Comparison of ENCODE assay signal across 1 cellular context in the genomic region with DNA sequence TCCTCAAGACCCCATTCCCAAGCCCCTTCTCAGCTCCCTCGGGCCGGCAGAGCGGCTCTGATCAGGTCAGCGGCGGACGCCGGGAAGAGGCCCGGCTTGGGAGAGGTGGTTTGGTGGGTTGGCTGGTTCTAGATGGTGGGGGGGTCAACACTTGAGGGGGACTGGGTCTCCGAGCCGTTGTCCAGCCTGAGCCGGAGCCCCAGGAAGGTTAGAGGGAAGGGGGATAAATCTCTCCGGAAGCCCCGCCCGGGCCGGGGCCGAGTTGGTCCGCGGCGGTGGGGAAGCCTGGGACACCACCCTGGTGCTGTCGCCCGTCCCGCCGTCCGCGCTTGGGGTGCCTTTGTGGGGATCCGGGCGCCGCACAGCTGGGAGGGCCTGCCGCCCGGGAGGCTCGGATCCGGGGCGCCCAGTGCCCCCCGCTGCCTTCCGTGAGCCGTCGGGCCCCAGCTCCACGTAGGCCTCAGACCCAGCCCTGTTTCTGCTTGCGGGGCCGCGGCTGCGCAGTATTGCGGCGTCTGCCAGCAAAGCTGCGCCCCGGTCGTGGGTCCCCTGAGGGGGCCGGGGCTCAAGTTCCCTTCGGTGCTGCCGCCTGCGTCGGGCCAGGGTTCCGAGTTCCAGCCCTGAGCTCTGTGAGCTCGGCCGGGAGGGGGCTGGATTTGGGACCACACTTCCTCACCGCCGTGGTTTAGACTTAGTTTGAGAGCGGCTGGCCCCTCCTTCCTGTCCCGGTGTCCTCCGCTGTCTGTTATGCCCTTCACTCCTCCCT.
TF ChIP-seq lines count a peak whose summit lies in the region.

No MANE protein-coding gene starts in this region.

TF ChIP-seq in HepG2, 621 proteins besides CTCF, POLR2A, EP300 and RAD21 (continued from another document and continues in another):
- TF ChIP-seq ZNF550 (CRISPR knock-in tag; IDR thresholded peaks at IDR 0.05; ENCODE audit: borderline replicate concordance) (no peak; the same call in 1 of the 2 replicates), ZNF333 (CRISPR knock-in tag; IDR thresholded peaks at IDR 0.05; ENCODE audit: borderline replicate concordance) (peak; percentile 94), MAFG (CRISPR knock-in tag; IDR thresholded peaks at IDR 0.05) (peak; percentile 8; the same call in 1 of the 2 replicates), REPIN1 (CRISPR knock-in tag; IDR thresholded peaks at IDR 0.05; ENCODE audit: borderline replicate concordance, low read depth) (no peak), KDM4B (CRISPR knock-in tag; IDR thresholded peaks at IDR 0.05) (no peak), ZNF713 (CRISPR knock-in tag; IDR thresholded peaks at IDR 0.05) (0 out of 2 replicates have a peak, but pooled peaks have one; percentile 69), KDM6A (CRISPR knock-in tag; IDR thresholded peaks at IDR 0.05; ENCODE audit: low read depth) (no peak), ZNF234 (CRISPR knock-in tag; conservative IDR thresholded peaks at IDR 0.05) (peak; percentile 35; the same call in 1 of the 2 replicates), ELF1 (CRISPR knock-in tag; IDR thresholded peaks at IDR 0.05) (no peak), ZFAT (CRISPR knock-in tag; conservative IDR thresholded peaks at IDR 0.05) (0 out of 2 replicates have a peak, but pooled peaks have one; percentile 67), THAP11 (CRISPR knock-in tag; IDR thresholded peaks at IDR 0.05) (no peak; the same call in 1 of the 2 replicates), MAFK (conservative IDR thresholded peaks at IDR 0.05 in 1 of 2, IDR thresholded peaks at IDR 0.05 in 1 of 2; ENCODE audit: low read length in 2 of 2) (no peak), KAT8 (CRISPR knock-in tag; IDR thresholded peaks at IDR 0.05) (no peak), ZNF776 (CRISPR knock-in tag; IDR thresholded peaks at IDR 0.05) (peak; percentile 75; the same call in 1 of the 2 replicates), AGO2 (optimal IDR thresholded peaks at IDR 0.05; ENCODE audit: low read depth, low read length) (peak; percentile 91), YY1 (IDR thresholded peaks at IDR 0.05; ENCODE audit: insufficient read depth, insufficient replicate concordance, low read depth, low read length) (no peak), ZNF547 (CRISPR knock-in tag; IDR thresholded peaks at IDR 0.05) (peak; percentile 90; the same call in 1 of the 2 replicates), MYNN (CRISPR knock-in tag; IDR thresholded peaks at IDR 0.05; ENCODE audit: low read depth) (no peak), TCF7L2 (IDR thresholded peaks at IDR 0.05; ENCODE audit: low read depth, low read length) (no peak), TSC22D2 (CRISPR knock-in tag; IDR thresholded peaks at IDR 0.05; ENCODE audit: borderline replicate concordance) (no peak), TOPORS (CRISPR knock-in tag; IDR thresholded peaks at IDR 0.05) (no peak), WIZ (CRISPR knock-in tag; IDR thresholded peaks at IDR 0.05) (no peak), MZF1 (CRISPR knock-in tag; IDR thresholded peaks at IDR 0.05; ENCODE audit: borderline replicate concordance) (no peak), SALL1 (CRISPR knock-in tag; IDR thresholded peaks at IDR 0.05) (peak; percentile 49), ZMYM3 (CRISPR knock-in tag; IDR thresholded peaks at IDR 0.05) (no peak), ZFP36L1 (CRISPR knock-in tag; IDR thresholded peaks at IDR 0.05) (no peak), RFX1 (IDR thresholded peaks at IDR 0.05) (no peak), ESRRA (CRISPR knock-in tag; IDR thresholded peaks at IDR 0.05; ENCODE audit: low read depth) (no peak; the same call in 1 of the 2 replicates), ZNF660 (CRISPR knock-in tag; IDR thresholded peaks at IDR 0.05; ENCODE audit: borderline replicate concordance, low read depth) (no peak), KDM5B (CRISPR knock-in tag; IDR thresholded peaks at IDR 0.05; ENCODE audit: borderline replicate concordance) (peak; percentile 58), ZZZ3 (CRISPR knock-in tag; IDR thresholded peaks at IDR 0.05; ENCODE audit: borderline replicate concordance) (no peak; the same call in 1 of the 2 replicates), ZBTB7B (CRISPR knock-in tag; IDR thresholded peaks at IDR 0.05) (no peak), ZNF790 (CRISPR knock-in tag; IDR thresholded peaks at IDR 0.05; ENCODE audit: borderline replicate concordance) (0 out of 2 replicates have a peak, but pooled peaks have one; percentile 8), RAD51 (IDR thresholded peaks at IDR 0.05; ENCODE audit: borderline replicate concordance) (no peak), ZNF230 (CRISPR knock-in tag; IDR thresholded peaks at IDR 0.05) (peak; percentile 62), HIVEP1 (CRISPR knock-in tag; IDR thresholded peaks at IDR 0.05) (no peak), FOXA3 (CRISPR knock-in tag; IDR thresholded peaks at IDR 0.05) (0 out of 2 replicates have a peak, but pooled peaks have one; percentile 40), BHLHE40 (IDR thresholded peaks at IDR 0.05; ENCODE audit: low read length) (no peak), ZFP90 (CRISPR knock-in tag; IDR thresholded peaks at IDR 0.05; ENCODE audit: borderline replicate concordance) (peak; percentile 16; the same call in 1 of the 2 replicates)
- TF ChIP-seq, protein P1, sequence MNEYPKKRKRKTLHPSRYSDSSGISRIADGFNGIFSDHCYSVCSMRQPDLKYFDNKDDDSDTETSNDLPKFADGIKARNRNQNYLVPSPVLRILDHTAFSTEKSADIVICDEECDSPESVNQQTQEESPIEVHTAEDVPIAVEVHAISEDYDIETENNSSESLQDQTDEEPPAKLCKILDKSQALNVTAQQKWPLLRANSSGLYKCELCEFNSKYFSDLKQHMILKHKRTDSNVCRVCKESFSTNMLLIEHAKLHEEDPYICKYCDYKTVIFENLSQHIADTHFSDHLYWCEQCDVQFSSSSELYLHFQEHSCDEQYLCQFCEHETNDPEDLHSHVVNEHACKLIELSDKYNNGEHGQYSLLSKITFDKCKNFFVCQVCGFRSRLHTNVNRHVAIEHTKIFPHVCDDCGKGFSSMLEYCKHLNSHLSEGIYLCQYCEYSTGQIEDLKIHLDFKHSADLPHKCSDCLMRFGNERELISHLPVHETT (CRISPR knock-in tag; conservative IDR thresholded peaks at IDR 0.05): no peak; the same call in 1 of the 2 replicates
- TF ChIP-seq, protein P2, sequence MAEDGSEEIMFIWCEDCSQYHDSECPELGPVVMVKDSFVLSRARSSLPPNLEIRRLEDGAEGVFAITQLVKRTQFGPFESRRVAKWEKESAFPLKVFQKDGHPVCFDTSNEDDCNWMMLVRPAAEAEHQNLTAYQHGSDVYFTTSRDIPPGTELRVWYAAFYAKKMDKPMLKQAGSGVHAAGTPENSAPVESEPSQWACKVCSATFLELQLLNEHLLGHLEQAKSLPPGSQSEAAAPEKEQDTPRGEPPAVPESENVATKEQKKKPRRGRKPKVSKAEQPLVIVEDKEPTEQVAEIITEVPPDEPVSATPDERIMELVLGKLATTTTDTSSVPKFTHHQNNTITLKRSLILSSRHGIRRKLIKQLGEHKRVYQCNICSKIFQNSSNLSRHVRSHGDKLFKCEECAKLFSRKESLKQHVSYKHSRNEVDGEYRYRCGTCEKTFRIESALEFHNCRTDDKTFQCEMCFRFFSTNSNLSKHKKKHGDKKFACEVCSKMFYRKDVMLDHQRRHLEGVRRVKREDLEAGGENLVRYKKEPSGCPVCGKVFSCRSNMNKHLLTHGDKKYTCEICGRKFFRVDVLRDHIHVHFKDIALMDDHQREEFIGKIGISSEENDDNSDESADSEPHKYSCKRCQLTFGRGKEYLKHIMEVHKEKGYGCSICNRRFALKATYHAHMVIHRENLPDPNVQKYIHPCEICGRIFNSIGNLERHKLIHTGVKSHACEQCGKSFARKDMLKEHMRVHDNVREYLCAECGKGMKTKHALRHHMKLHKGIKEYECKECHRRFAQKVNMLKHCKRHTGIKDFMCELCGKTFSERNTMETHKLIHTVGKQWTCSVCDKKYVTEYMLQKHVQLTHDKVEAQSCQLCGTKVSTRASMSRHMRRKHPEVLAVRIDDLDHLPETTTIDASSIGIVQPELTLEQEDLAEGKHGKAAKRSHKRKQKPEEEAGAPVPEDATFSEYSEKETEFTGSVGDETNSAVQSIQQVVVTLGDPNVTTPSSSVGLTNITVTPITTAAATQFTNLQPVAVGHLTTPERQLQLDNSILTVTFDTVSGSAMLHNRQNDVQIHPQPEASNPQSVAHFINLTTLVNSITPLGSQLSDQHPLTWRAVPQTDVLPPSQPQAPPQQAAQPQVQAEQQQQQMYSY (CRISPR knock-in tag; IDR thresholded peaks at IDR 0.05): 0 out of 2 replicates have a peak, but pooled peaks have one; percentile 21
- TF ChIP-seq, protein P3, sequence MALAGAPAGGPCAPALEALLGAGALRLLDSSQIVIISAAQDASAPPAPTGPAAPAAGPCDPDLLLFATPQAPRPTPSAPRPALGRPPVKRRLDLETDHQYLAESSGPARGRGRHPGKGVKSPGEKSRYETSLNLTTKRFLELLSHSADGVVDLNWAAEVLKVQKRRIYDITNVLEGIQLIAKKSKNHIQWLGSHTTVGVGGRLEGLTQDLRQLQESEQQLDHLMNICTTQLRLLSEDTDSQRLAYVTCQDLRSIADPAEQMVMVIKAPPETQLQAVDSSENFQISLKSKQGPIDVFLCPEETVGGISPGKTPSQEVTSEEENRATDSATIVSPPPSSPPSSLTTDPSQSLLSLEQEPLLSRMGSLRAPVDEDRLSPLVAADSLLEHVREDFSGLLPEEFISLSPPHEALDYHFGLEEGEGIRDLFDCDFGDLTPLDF (CRISPR knock-in tag; IDR thresholded peaks at IDR 0.05): 0 out of 2 replicates have a peak, but pooled peaks have one; percentile 21
- TF ChIP-seq, protein P4, sequence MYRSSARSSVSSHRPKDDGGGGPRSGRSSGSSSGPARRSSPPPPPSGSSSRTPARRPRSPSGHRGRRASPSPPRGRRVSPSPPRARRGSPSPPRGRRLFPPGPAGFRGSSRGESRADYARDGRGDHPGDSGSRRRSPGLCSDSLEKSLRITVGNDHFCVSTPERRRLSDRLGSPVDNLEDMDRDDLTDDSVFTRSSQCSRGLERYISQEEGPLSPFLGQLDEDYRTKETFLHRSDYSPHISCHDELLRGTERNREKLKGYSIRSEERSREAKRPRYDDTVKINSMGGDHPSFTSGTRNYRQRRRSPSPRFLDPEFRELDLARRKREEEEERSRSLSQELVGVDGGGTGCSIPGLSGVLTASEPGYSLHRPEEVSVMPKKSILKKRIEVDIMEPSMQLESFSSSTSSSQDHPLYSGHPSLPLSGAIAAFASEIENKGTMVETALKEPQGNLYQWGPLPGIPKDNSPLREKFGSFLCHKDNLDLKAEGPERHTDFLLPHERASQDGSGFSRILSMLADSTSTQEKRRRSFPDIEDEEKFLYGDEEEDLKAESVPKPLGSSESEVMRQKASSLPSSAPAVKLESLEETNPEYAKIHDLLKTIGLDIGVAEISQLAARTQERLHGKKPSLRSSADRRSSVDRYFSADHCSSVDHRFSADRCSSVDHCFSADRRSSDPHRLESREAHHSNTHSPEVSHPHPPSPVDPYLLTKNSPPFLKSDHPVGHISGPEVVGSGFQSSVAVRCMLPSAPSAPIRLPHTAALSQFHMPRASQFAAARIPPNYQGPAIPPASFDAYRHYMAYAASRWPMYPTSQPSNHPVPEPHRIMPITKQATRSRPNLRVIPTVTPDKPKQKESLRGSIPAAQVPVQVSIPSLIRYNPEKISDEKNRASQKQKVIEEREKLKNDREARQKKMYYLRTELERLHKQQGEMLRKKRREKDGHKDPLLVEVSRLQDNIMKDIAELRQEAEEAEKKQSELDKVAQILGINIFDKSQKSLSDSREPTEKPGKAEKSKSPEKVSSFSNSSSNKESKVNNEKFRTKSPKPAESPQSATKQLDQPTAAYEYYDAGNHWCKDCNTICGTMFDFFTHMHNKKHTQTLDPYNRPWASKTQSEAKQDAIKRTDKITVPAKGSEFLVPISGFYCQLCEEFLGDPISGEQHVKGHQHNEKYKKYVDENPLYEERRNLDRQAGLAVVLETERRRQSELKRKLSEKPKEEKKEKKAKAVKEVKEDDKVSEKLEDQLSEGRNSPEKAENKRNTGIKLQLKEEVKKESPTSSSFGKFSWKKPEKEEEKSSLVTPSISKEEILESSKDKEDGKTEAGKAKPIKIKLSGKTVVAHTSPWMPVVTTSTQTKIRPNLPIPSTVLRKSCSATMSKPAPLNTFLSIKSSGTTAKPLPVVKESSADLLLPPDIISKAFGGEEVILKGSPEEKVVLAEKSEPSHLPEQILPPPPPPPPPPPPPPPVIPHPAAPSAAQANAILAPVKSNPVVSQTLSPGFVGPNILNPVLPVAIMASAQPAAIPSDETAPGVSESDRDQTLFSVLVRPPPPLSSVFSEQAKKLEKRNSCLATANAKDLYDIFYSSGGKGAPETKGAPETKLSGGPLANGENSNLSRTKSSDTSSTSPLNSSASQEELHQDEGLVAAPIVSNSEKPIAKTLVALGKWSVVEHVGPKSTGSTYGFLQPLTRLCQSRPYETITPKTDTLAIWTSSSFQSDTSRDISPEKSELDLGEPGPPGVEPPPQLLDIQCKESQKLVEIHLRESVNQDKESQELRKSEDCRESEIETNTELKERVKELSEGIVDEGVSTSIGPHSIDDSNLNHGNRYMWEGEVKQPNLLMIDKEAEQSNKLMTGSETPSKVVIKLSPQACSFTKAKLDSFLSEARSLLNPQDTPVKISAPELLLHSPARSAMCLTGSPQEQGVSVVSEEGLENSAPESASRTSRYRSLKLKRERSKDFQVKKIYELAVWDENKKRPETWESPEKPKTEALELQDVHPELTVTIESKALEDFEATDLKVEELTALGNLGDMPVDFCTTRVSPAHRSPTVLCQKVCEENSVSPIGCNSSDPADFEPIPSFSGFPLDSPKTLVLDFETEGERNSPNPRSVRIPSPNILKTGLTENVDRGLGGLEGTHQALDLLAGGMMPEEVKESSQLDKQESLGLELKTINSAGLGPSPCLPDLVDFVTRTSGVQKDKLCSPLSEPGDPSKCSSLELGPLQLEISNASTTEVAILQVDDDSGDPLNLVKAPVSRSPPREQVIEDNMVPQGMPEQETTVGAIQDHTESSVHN (CRISPR knock-in tag; IDR thresholded peaks at IDR 0.05): no peak
- TF ChIP-seq, protein P5, sequence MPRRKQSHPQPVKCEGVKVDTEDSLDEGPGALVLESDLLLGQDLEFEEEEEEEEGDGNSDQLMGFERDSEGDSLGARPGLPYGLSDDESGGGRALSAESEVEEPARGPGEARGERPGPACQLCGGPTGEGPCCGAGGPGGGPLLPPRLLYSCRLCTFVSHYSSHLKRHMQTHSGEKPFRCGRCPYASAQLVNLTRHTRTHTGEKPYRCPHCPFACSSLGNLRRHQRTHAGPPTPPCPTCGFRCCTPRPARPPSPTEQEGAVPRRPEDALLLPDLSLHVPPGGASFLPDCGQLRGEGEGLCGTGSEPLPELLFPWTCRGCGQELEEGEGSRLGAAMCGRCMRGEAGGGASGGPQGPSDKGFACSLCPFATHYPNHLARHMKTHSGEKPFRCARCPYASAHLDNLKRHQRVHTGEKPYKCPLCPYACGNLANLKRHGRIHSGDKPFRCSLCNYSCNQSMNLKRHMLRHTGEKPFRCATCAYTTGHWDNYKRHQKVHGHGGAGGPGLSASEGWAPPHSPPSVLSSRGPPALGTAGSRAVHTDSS (CRISPR knock-in tag; conservative IDR thresholded peaks at IDR 0.05): 0 out of 2 replicates have a peak, but pooled peaks have one; percentile 22
- TF ChIP-seq, protein P6, sequence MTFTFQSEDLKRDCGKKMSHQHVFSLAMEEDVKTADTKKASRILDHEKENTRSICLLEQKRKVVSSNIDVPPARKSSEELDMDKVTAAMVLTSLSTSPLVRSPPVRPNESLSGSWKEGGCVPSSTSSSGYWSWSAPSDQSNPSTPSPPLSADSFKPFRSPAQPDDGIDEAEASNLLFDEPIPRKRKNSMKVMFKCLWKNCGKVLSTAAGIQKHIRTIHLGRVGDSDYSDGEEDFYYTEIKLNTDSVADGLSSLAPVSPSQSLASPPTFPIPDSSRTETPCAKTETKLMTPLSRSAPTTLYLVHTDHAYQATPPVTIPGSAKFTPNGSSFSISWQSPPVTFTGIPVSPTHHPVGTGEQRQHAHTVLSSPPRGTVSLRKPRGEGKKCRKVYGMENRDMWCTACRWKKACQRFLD (CRISPR knock-in tag; IDR thresholded peaks at IDR 0.05; ENCODE audit: borderline replicate concordance): peak; percentile 55; the same call in 1 of the 2 replicates
